1 cellular context compared by ENCODE assay signal in genomic region chr10:104331208-104331838, GRCh38.
A peak's percentile ranks its signal among the peaks of the same experiment; 100 is the strongest.
TF ChIP-seq lines count a peak whose summit lies in the region.

No MANE protein-coding gene starts in this region.

TF ChIP-seq in HEK293, 187 proteins besides CTCF, POLR2A, EP300 and RAD21 (continued from another document and continues in another):
- TF ChIP-seq ZBTB11 (tag by site-specific recombination; conservative IDR thresholded peaks at IDR 0.05; ENCODE audit: low read depth) (peak; percentile 53), ZNF561 (tag by site-specific recombination; IDR thresholded peaks at IDR 0.05; ENCODE audit: borderline replicate concordance) (peak; percentile 94), KLF8 (tag by site-specific recombination; IDR thresholded peaks at IDR 0.05) (0 out of 2 replicates have a peak, but pooled peaks have one; percentile 38), ZNF280D (tag by site-specific recombination; IDR thresholded peaks at IDR 0.05) (no peak), ZNF610 (tag by site-specific recombination; IDR thresholded peaks at IDR 0.05; ENCODE audit: borderline replicate concordance) (no peak), ZBTB8A (tag by site-specific recombination; IDR thresholded peaks at IDR 0.05) (peak; percentile 77), ZNF664 (tag by site-specific recombination; IDR thresholded peaks at IDR 0.05) (no peak), ZNF302 (tag by site-specific recombination; IDR thresholded peaks at IDR 0.05; ENCODE audit: low read depth) (no peak), ZFP69B (tag by site-specific recombination; IDR thresholded peaks at IDR 0.05) (0 out of 2 replicates have a peak, but pooled peaks have one; percentile 37), SP7 (tag by site-specific recombination; IDR thresholded peaks at IDR 0.05) (peak; percentile 99), ZNF510 (tag by site-specific recombination; IDR thresholded peaks at IDR 0.05; ENCODE audit: insufficient replicate concordance) (no peak), ZNF155 (tag by site-specific recombination; IDR thresholded peaks at IDR 0.05) (no peak), HOXA7 (CRISPR knock-in tag; IDR thresholded peaks at IDR 0.05; ENCODE audit: borderline replicate concordance) (no peak), SCRT2 (tag by site-specific recombination; IDR thresholded peaks at IDR 0.05) (no peak), ZXDB (tag by site-specific recombination; IDR thresholded peaks at IDR 0.05) (peak; percentile 85), KLF1 (tag by site-specific recombination; IDR thresholded peaks at IDR 0.05) (no peak), ZNF701 (tag by site-specific recombination; IDR thresholded peaks at IDR 0.05) (no peak), BCL11A (tag by site-specific recombination; IDR thresholded peaks at IDR 0.05; ENCODE audit: low read depth) (0 out of 2 replicates have a peak, but pooled peaks have one; percentile 14), REPIN1 (tag by site-specific recombination; IDR thresholded peaks at IDR 0.05; ENCODE audit: low read depth) (no peak), ZNF624 (tag by site-specific recombination; IDR thresholded peaks at IDR 0.05) (no peak), FEZF1 (tag by site-specific recombination; IDR thresholded peaks at IDR 0.05) (peak; percentile 99), ZNF521 (tag by site-specific recombination; IDR thresholded peaks at IDR 0.05) (no peak), GLIS2 (tag by site-specific recombination; IDR thresholded peaks at IDR 0.05) (peak; percentile 55; the same call in 1 of the 2 replicates), PRDM1 (tag by site-specific recombination; IDR thresholded peaks at IDR 0.05) (peak; percentile 94), ZNF518A (tag by site-specific recombination; conservative IDR thresholded peaks at IDR 0.05; ENCODE audit: low read depth) (no peak)
- TF ChIP-seq, protein P1, sequence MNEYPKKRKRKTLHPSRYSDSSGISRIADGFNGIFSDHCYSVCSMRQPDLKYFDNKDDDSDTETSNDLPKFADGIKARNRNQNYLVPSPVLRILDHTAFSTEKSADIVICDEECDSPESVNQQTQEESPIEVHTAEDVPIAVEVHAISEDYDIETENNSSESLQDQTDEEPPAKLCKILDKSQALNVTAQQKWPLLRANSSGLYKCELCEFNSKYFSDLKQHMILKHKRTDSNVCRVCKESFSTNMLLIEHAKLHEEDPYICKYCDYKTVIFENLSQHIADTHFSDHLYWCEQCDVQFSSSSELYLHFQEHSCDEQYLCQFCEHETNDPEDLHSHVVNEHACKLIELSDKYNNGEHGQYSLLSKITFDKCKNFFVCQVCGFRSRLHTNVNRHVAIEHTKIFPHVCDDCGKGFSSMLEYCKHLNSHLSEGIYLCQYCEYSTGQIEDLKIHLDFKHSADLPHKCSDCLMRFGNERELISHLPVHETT (tag by site-specific recombination; IDR thresholded peaks at IDR 0.05) = peak; percentile 66; the same call in 1 of the 2 replicates
- TF ChIP-seq, protein P2, sequence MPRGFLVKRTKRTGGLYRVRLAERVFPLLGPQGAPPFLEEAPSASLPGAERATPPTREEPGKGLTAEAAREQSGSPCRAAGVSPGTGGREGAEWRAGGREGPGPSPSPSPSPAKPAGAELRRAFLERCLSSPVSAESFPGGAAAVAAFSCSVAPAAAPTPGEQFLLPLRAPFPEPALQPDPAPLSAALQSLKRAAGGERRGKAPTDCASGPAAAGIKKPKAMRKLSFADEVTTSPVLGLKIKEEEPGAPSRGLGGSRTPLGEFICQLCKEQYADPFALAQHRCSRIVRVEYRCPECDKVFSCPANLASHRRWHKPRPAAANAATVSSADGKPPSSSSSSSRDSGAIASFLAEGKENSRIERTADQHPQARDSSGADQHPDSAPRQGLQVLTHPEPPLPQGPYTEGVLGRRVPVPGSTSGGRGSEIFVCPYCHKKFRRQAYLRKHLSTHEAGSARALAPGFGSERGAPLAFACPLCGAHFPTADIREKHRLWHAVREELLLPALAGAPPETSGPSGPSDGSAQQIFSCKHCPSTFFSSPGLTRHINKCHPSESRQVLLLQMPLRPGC (tag by site-specific recombination; IDR thresholded peaks at IDR 0.05) = peak; percentile 72
- TF ChIP-seq, protein P3, sequence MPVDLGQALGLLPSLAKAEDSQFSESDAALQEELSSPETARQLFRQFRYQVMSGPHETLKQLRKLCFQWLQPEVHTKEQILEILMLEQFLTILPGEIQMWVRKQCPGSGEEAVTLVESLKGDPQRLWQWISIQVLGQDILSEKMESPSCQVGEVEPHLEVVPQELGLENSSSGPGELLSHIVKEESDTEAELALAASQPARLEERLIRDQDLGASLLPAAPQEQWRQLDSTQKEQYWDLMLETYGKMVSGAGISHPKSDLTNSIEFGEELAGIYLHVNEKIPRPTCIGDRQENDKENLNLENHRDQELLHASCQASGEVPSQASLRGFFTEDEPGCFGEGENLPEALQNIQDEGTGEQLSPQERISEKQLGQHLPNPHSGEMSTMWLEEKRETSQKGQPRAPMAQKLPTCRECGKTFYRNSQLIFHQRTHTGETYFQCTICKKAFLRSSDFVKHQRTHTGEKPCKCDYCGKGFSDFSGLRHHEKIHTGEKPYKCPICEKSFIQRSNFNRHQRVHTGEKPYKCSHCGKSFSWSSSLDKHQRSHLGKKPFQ (tag by site-specific recombination; IDR thresholded peaks at IDR 0.05) = peak; percentile 62
- TF ChIP-seq, protein P4, sequence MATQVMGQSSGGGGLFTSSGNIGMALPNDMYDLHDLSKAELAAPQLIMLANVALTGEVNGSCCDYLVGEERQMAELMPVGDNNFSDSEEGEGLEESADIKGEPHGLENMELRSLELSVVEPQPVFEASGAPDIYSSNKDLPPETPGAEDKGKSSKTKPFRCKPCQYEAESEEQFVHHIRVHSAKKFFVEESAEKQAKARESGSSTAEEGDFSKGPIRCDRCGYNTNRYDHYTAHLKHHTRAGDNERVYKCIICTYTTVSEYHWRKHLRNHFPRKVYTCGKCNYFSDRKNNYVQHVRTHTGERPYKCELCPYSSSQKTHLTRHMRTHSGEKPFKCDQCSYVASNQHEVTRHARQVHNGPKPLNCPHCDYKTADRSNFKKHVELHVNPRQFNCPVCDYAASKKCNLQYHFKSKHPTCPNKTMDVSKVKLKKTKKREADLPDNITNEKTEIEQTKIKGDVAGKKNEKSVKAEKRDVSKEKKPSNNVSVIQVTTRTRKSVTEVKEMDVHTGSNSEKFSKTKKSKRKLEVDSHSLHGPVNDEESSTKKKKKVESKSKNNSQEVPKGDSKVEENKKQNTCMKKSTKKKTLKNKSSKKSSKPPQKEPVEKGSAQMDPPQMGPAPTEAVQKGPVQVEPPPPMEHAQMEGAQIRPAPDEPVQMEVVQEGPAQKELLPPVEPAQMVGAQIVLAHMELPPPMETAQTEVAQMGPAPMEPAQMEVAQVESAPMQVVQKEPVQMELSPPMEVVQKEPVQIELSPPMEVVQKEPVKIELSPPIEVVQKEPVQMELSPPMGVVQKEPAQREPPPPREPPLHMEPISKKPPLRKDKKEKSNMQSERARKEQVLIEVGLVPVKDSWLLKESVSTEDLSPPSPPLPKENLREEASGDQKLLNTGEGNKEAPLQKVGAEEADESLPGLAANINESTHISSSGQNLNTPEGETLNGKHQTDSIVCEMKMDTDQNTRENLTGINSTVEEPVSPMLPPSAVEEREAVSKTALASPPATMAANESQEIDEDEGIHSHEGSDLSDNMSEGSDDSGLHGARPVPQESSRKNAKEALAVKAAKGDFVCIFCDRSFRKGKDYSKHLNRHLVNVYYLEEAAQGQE (tag by site-specific recombination; IDR thresholded peaks at IDR 0.05) = no peak; the same call in 1 of the 2 replicates
